9 cellular contexts compared by ENCODE assay signal in the genomic region with DNA sequence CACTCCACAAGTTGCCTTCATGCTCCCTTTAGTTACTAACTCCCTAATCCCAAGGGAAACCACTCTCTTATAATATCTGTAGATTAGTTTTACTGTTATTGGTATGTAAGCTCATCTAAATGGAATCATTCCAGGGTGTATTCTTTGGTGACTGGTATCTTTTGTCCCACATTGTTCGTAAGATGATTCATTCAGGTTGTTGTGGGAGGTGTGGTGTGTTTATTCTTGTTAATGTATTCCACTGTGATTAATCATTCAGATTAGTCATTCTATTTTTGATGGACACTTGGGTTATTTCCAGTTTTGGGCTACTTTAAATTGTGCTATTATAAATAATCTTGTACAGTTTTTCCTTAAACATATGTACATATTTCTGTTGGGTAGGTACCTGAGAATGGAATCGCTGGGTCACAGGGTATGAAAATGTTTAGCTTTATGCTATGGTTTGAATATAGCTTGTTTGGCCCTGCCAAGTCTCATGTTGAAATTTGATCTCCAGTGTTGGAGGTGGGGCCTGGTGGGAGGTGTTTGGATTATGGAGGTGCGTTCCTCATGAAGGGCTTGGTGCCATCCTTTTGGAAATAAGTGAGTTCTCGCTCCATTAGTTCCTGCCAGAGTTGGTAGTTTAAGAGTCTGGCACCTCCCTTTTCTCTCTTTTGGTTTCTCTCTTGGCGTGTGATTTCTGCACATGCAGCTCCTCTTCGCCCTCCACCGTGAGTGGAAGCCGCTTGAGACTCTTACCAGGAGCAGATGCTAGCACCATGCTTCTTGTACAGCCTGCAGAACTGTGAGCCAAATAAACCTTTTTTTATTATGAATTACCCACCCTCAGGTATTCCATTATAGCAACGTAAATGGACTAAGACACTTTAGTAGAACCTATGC. TPM values are rescaled to one million over a fixed set of nuclear protein-coding genes. Genes with fewer than 3 reads are reported as not detected.
DNase-seq lines count a peak whose midpoint lies in the region; ATAC-seq, FAIRE-seq and TF ChIP-seq lines count a peak whose summit lies in the region.
"Had no signal": no experiment of that assay in that cellular context is flagged by ENCODE, and none has a peak within 500 bp of the region (broad histone marks: within the 10 kb centered on the region; RNA-seq: fewer than 3 reads in every experiment).

No MANE protein-coding gene starts in this region.

- H3K4me1 ChIP-seq in K562 (replicated peaks in 1 of 2; ENCODE audit: control insufficient read depth in 2 of 2, insufficient read depth in 2 of 2, low read length in 2 of 2) (peaks cover 0 to 7% of the 10 kb centered on the region in 2 experiments; a peak in 4 of 5 replicates), osteoblast (ENCODE audit: insufficient read depth, low read length) (peaks cover 9% of the 10 kb centered on the region)

- CTCF ChIA-PET in K562 (lab: Yijun Ruan, JAX; ENCODE audit: low intra/inter-chr PET ratio) = interaction anchor here (0.5 kb wide), 1 partner anchor 187 kb away, joined by 3 read pairs; no protein-coding TSS in a partner anchor

- TF ChIP-seq RAD21 in K562 (CRISPR knock-in tag; conservative IDR thresholded peaks at IDR 0.05 in 1 of 2, IDR thresholded peaks at IDR 0.05 in 1 of 2) = no peak

- FAIRE-seq in K562 (lab: Jason Lieb, UNC) (peak; percentile 15), D721Med (lab: Jason Lieb, UNC) (no peak)

- TF ChIP-seq EP300 in K562 (IDR thresholded peaks at IDR 0.05; ENCODE audit: low read length) = no peak; the same call in 1 of the 2 replicates

- H2AFZ ChIP-seq in K562 (ENCODE audit: low read depth, low read length) = no peak overlapping the region
- no peak overlapping the region for H2AFZ ChIP-seq in osteoblast (ENCODE audit: low read length)

- H3K27ac ChIP-seq in K562 (ENCODE audit: extremely low read depth, low read depth, low read length) (peak overlapping the region; percentile 45; the same call in 1 of the 3 replicates), osteoblast (ENCODE audit: low read depth, low read length) (no peak overlapping the region)
- H3K27ac ChIP-seq: gastroesophageal sphincter had no signal

- no peak for TF ChIP-seq CTCF in K562 (IDR thresholded peaks at IDR 0.05 in 2 of 3, conservative IDR thresholded peaks at IDR 0.05 in 1 of 3; ENCODE audit: insufficient read depth in 2 of 3, low read depth in 1 of 3, low read length in 3 of 3)
- TF ChIP-seq CTCF in osteoblast (IDR thresholded peaks at IDR 0.05; ENCODE audit: extremely low read depth, low read depth, low read length) = no peak
- TF ChIP-seq CTCF in D721Med (IDR thresholded peaks at IDR 0.05; ENCODE audit: insufficient read depth, missing control alignments) = no peak

- H3K9ac ChIP-seq in K562 (ENCODE audit: insufficient read depth in 1 of 2, low read depth in 2 of 2, low read length in 2 of 2) = no peak overlapping the region

- H3K79me2 ChIP-seq in K562 (ENCODE audit: control insufficient read depth, insufficient read depth, low read length) = no peaks in the 10 kb centered on the region
- peaks cover 26% of the 10 kb centered on the region for H3K79me2 ChIP-seq in osteoblast (ENCODE audit: insufficient read depth, low read length)

- H3K4me2 ChIP-seq in K562 (ENCODE audit: insufficient read depth, low read length) (no peak overlapping the region; the same call in 1 of the 2 replicates), osteoblast (ENCODE audit: insufficient read depth, low read length) (no peak overlapping the region)

- H3K4me3 ChIP-seq in K562 (no peak overlapping the region), osteoblast (ENCODE audit: insufficient read depth, low read length) (no peak overlapping the region)
- H3K4me3 ChIP-seq: gastroesophageal sphincter had no signal

- H3K9me1 ChIP-seq in K562 (ENCODE audit: control insufficient read depth, insufficient read depth, low read length) = no peaks in the 10 kb centered on the region

- H3K36me3 ChIP-seq in K562 (ENCODE audit: control insufficient read depth, insufficient read depth, low read length) = no peaks in the 10 kb centered on the region
- no peaks in the 10 kb centered on the region for H3K36me3 ChIP-seq in osteoblast (ENCODE audit: insufficient read depth, low read length)

- peak; percentile 23 for DNase-seq in GM03348 (ENCODE audit: low spot score)
- DNase-seq in LoVo (ENCODE audit: low spot score) = peak; percentile 83
- DNase-seq in K562 (ENCODE audit: extremely low read depth in 1 of 4, low spot score in 3 of 4) = peak; percentile 25 to 38 (median 29)
- DNase-seq in osteoblast (ENCODE audit: insufficient read length, low spot score, missing footprints) = peak; percentile 36
- DNase-seq in posterior vena cava (ENCODE audit: low spot score) = no peak
- DNase-seq in D721Med (ENCODE audit: insufficient read length, low spot score) = no peak
- DNase-seq: SHP77 treated with DMSO at 0.1 percent for 48 hours had no signal

- H3K9me3 ChIP-seq in K562 (replicated peaks; ENCODE audit: control insufficient read depth, insufficient read depth, low read depth, low read length) (no peaks in the 10 kb centered on the region), osteoblast (ENCODE audit: low read depth, low read length) (no peaks in the 10 kb centered on the region)
- H3K9me3 ChIP-seq: gastroesophageal sphincter had no signal

- in situ Hi-C loops in K562 (cut with MboI) = no loop called here

- H4K20me1 ChIP-seq in K562 (replicated peaks; ENCODE audit: control insufficient read depth, insufficient read depth, low read length) (no peaks in the 10 kb centered on the region), osteoblast (ENCODE audit: insufficient read depth, low read length) (peaks cover 29% of the 10 kb centered on the region)

- POLR2A ChIA-PET in K562 (lab: Yijun Ruan, JAX) = interaction anchor here (1.1 kb wide), 2 partner anchors 15 to 29 kb away, joined by 3 to 4 read pairs; no protein-coding TSS in a partner anchor

- intact Hi-C loops in K562 (cut with micrococcal nuclease) (no loop called here), posterior vena cava (cut with DNase I) (no loop called here)

- no peaks in the 10 kb centered on the region for H3K27me3 ChIP-seq in K562 (ENCODE audit: control insufficient read depth in 2 of 2, insufficient read depth in 2 of 2, low read length in 2 of 2)
- no peaks in the 10 kb centered on the region for H3K27me3 ChIP-seq in osteoblast (ENCODE audit: insufficient read depth, low read length)
- H3K27me3 ChIP-seq: gastroesophageal sphincter had no signal

- ATAC-seq in K562 = peak; percentile 63
- ATAC-seq in GM18517 (IDR thresholded peaks at IDR 0.05; ENCODE audit: unreplicated experiment) = no peak
- ATAC-seq: gastroesophageal sphincter had no signal

- TF ChIP-seq POLR2A in K562 (conservative IDR thresholded peaks at IDR 0.05) = no peak

- 62% methylated on average over 9 of the region's 9 CpGs for WGBS in K562 (ENCODE audit: insufficient coverage, low coverage, missing lambda C conversion rate)

- BruUV-seq in K562 (replicated peaks; lab: Mats Ljungman, UMichigan) = no TSS peak

TF ChIP-seq in K562, 482 proteins besides CTCF, POLR2A, EP300 and RAD21 (continues in another document):
- TF ChIP-seq SMARCA4 (IDR thresholded peaks at IDR 0.05) = peak; percentile 75
- TF ChIP-seq, protein P1, sequence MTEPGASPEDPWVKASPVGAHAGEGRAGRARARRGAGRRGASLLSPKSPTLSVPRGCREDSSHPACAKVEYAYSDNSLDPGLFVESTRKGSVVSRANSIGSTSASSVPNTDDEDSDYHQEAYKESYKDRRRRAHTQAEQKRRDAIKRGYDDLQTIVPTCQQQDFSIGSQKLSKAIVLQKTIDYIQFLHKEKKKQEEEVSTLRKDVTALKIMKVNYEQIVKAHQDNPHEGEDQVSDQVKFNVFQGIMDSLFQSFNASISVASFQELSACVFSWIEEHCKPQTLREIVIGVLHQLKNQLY (CRISPR knock-in tag; conservative IDR thresholded peaks at IDR 0.05) = no peak
- no peak for TF ChIP-seq ZEB2 (IDR thresholded peaks at IDR 0.05)
- peak; percentile 48; the same call in 1 of the 2 replicates for TF ChIP-seq CBFA2T2 (conservative IDR thresholded peaks at IDR 0.05)
- no peak for TF ChIP-seq PHB (CRISPR knock-in tag; IDR thresholded peaks at IDR 0.05)
- TF ChIP-seq FOSL1 (tag; conservative IDR thresholded peaks at IDR 0.05) = peak; percentile 96
- TF ChIP-seq DPF2 (IDR thresholded peaks at IDR 0.05) = peak; percentile 78

RNA-seq across cellular contexts. Expression of a gene that starts 13.8 kb away (rescaled TPM):
- 12.6 and 22.8 TPM in 2 replicates for total RNA-seq in K562 (2011; cell fraction: chromatin; rRNA removed; ENCODE audit: low replicate concordance)
- total RNA-seq in K562 (2011; cell fraction: nucleolus; rRNA removed) = 6.7 and 7.5 TPM in 2 replicates
- total RNA-seq in K562 (2011; cell fraction: nucleoplasm; rRNA removed) = 12.5 and 16.0 TPM in 2 replicates
- total RNA-seq in K562 (2014; rRNA removed) (3.2 and 6.4 TPM in 2 replicates), K562 (2014; rRNA removed; fragmentation: Illumina TruSeq; extraction: Trizol) (7.5 and 8.6 TPM in 2 replicates), K562 (2015; rRNA removed; fragmentation: Illumina TruSeq; extraction: Trizol) (7.0 and 7.2 TPM in 2 replicates), K562 (2021) (9.1 and 11.9 TPM in 2 replicates), osteoblast (11.2 and 11.8 TPM in 2 replicates), posterior vena cava (10 to 100 TPM; 13.9 to 14.3 TPM)
- polyA plus RNA-seq in K562 (2011; rRNA removed) (9.9 and 15.4 TPM in 2 replicates), K562 (2014; fragmentation: Illumina TruSeq; extraction: Trizol) (6.4 and 7.9 TPM in 2 replicates), K562 (2014; fragmentation: Nextera tagmentation; extraction: Ambion mirVana) (1 to 10 TPM; 1.6 to 3.3 TPM), K562 (2014; rRNA removed) (3.9 and 4.9 TPM in 2 replicates)
- 5.3 and 7.3 TPM in 2 replicates for polyA plus RNA-seq in K562 (2011; cell fraction: cytosol; rRNA removed)
- polyA plus RNA-seq in K562 (2011; cell fraction: nucleus; rRNA removed) = 6.6 and 8.2 TPM in 2 replicates
- 6.4 and 6.8 TPM in 2 replicates for polyA plus RNA-seq in K562 (2012)
- 21.1 and 23.0 TPM in 2 replicates for polyA minus RNA-seq in K562 (2011; rRNA and poly(A)+ RNA removed)
- 5.4 and 7.6 TPM in 2 replicates for polyA minus RNA-seq in K562 (2011; cell fraction: cytosol; rRNA and poly(A)+ RNA removed)
- 3.9 and 4.4 TPM in 2 replicates for polyA minus RNA-seq in K562 (2011; cell fraction: nucleus; rRNA and poly(A)+ RNA removed)

Comparison
In these comparisons a context has a peak if more than half of its experiments do, and no peak if none do; other contexts are left out.
1. DNase-seq: peak in GM03348 (single experiment), LoVo (single experiment), K562 (4 of 4) and osteoblast (single experiment); none in posterior vena cava (single experiment) and D721Med (single experiment).